ENCODE assay signal across 1 cellular context in the genomic region with DNA sequence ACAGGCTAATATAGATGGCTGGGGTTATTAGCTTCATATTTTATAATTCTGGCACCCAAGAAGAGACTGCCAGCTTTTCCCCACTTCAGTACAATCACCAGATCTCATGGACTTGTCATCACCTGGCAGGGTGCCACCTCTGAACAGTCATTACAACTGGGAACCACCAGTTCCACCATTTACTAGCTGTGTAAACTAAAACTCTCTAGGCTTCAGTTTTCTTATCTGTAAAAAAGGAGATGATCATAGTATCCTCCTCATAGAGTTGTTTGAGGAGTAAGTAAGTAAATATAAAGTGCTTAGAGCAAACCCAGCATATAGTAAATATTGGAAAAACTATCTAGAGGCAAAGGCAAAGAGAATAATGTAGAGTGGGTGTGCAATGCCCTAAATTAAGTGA.
TF ChIP-seq lines count a peak whose summit lies in the region.

No MANE protein-coding gene starts in this region.

TF ChIP-seq in K562, 482 proteins besides CTCF, POLR2A, EP300 and RAD21 (continued from another document):
- TF ChIP-seq ZNF318 (IDR thresholded peaks at IDR 0.05; ENCODE audit: borderline replicate concordance in 1 of 2, low read depth in 1 of 2) = no peak
- peak; percentile 75 for TF ChIP-seq NFIC (IDR thresholded peaks at IDR 0.05)
